Comparison of ENCODE assay signal across 10 cellular contexts in the genomic region with DNA sequence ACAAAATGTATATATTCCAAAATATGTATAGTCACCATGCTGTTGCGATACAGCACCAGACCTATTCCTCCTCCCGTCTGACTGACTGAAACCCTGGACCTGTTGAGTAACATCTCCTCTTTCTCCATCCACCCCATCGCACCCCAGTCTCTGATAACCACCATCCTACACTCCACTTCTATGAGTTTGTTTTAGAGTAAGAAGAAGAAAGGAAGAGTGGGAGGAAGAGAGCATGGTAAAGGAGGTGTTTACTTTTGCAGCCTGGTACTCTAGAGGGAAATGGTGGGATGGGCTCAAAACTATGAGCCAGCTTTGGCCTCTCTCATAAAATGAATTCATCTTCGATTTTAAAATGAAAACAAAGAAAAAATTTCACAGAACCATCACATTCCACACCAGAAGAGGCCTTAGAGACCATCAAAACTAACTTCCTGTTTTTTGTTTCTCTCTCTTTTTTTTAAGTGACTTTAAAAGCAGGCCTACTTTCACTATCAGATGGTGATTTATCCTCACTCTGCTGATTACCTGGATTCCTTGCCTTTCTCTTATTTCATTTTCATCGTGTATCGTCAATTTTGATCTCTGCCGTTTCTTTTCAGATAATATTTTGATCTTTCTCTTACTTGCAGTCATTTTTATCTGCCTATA. TPM values are rescaled to one million over a fixed set of nuclear protein-coding genes. Genes with fewer than 3 reads are reported as not detected.
DNase-seq lines count a peak whose midpoint lies in the region; ATAC-seq and TF ChIP-seq lines count a peak whose summit lies in the region.
"Had no signal": no experiment of that assay in that cellular context is flagged by ENCODE, and none has a peak within 500 bp of the region (broad histone marks: within the 10 kb centered on the region; RNA-seq: fewer than 3 reads in every experiment).

No MANE protein-coding gene starts in this region.

- H4K20me1 ChIP-seq in BLaER1 treated with 17β-estradiol and CSF1 and Interleukin-3, amounts not matched to agents 10 nM and 100 nM: no peaks in the 10 kb centered on the region

- ATAC-seq in GM19372 (IDR thresholded peaks at IDR 0.05; ENCODE audit: low read depth, unreplicated experiment) (peak; percentile 66), HG03354 (IDR thresholded peaks at IDR 0.05; ENCODE audit: poor library complexity, severe bottlenecking, unreplicated experiment) (peak; percentile 83), GM18873 (IDR thresholded peaks at IDR 0.05; ENCODE audit: low FRiP score, unreplicated experiment) (no peak)
- ATAC-seq in activated CD8-positive, alpha-beta T cell treated with anti-CD3 and anti-CD28 coated beads for 36 hours: peak; percentile 46

- H3K4me2 ChIP-seq in BLaER1 treated with 17β-estradiol and CSF1 and Interleukin-3, amounts not matched to agents 10 nM and 100 nM: peak overlapping the region in 10 of 11 experiments; percentile 2 to 51 (median 18); a peak in 15 of 22 replicates

- H3K9ac ChIP-seq in BLaER1 treated with 17β-estradiol and CSF1 and Interleukin-3, amounts not matched to agents 10 nM and 100 nM: peak overlapping the region in 2 of 11 experiments; percentile 3 to 14; a peak in 3 of 22 replicates

- CTCF ChIA-PET in activated CD8-positive, alpha-beta T cell treated with anti-CD3 and anti-CD28 coated beads for 36 hours (lab: Charles Lee): interaction anchor here (0.7 kb wide), 1 partner anchor 22 kb away, joined by 3 read pairs; no protein-coding TSS in a partner anchor

- H3K36me3 Mint-ChIP-seq in activated CD8-positive, alpha-beta T cell treated with anti-CD3 and anti-CD28 coated beads for 36 hours (ENCODE audit: low read depth): no peaks in the 10 kb centered on the region

- H3K9me3 ChIP-seq in BLaER1 treated with 17β-estradiol and CSF1 and Interleukin-3, amounts not matched to agents 10 nM and 100 nM (replicated peaks in 1 of 11): peaks cover 0 to 15% (median 0%) of the 10 kb centered on the region in 11 experiments; a peak in 10 of 22 replicates
- H3K9me3 ChIP-seq: thoracic aorta had no signal

- H3K36me3 ChIP-seq in BLaER1 treated with 17β-estradiol and CSF1 and Interleukin-3, amounts not matched to agents 10 nM and 100 nM: no peaks in the 10 kb centered on the region; a peak in 1 of 22 replicates
- H3K36me3 ChIP-seq: thoracic aorta had no signal

- H3K27me3 ChIP-seq in BLaER1 treated with 17β-estradiol and CSF1 and Interleukin-3, amounts not matched to agents 10 nM and 100 nM: no peaks in the 10 kb centered on the region

- no peaks in the 10 kb centered on the region for H3K27me3 Mint-ChIP-seq in activated CD8-positive, alpha-beta T cell treated with anti-CD3 and anti-CD28 coated beads for 36 hours

- peaks cover 5% of the 10 kb centered on the region for H3K9me3 Mint-ChIP-seq in activated CD8-positive, alpha-beta T cell treated with anti-CD3 and anti-CD28 coated beads for 36 hours

- DNase-seq in activated CD8-positive, alpha-beta T cell treated with anti-CD3 and anti-CD28 coated beads for 36 hours: no peak
- no peak for DNase-seq in stimulated activated CD8-positive, alpha-beta memory T cell treated with anti-CD3 and anti-CD28 coated beads, Interleukin-4, amount 100 ng/mL, for 48 hours
- DNase-seq in NCI-H1105 treated with DMSO at 0.1 percent for 48 hours (lab: John Stamatoyannopoulos, UW): no peak
- no peak for DNase-seq in ecto neural progenitor cell (ENCODE audit: low spot score)
- DNase-seq: amygdala had no signal

- H3K27ac Mint-ChIP-seq in activated CD8-positive, alpha-beta T cell treated with anti-CD3 and anti-CD28 coated beads for 36 hours: peak overlapping the region; percentile 75

- peaks cover 6 to 36% (median 29%) of the 10 kb centered on the region in 10 experiments; a peak in 19 of 20 replicates for H3K4me1 ChIP-seq in BLaER1 treated with 17β-estradiol and CSF1 and Interleukin-3, amounts not matched to agents 10 nM and 100 nM

- peaks cover 13% of the 10 kb centered on the region for H3K4me1 Mint-ChIP-seq in activated CD8-positive, alpha-beta T cell treated with anti-CD3 and anti-CD28 coated beads for 36 hours (ENCODE audit: low read depth)

- TF ChIP-seq CTCF in activated CD8-positive, alpha-beta T cell treated with anti-CD3 and anti-CD28 coated beads for 36 hours (IDR thresholded peaks at IDR 0.05): no peak

- no peak overlapping the region for H3K4me3 Mint-ChIP-seq in activated CD8-positive, alpha-beta T cell treated with anti-CD3 and anti-CD28 coated beads for 36 hours

- H3K27ac ChIP-seq in BLaER1 treated with 17β-estradiol and CSF1 and Interleukin-3, amounts not matched to agents 10 nM and 100 nM: peak overlapping the region in 8 of 11 experiments; percentile 20 to 56 (median 38); a peak in 13 of 22 replicates
- H3K27ac ChIP-seq: thoracic aorta had no signal

- no peak overlapping the region for H3K4me3 ChIP-seq in BLaER1 treated with 17β-estradiol and CSF1 and Interleukin-3, amounts not matched to agents 10 nM and 100 nM
- H3K4me3 ChIP-seq: thoracic aorta had no signal

- POLR2A ChIA-PET in activated CD8-positive, alpha-beta T cell treated with anti-CD3 and anti-CD28 coated beads for 36 hours (lab: Charles Lee): no interaction called here

- intact Hi-C loops in activated CD8-positive, alpha-beta T cell treated with anti-CD3 and anti-CD28 coated beads for 36 hours (cut with micrococcal nuclease): no loop called here

RNA-seq across cellular contexts. Expression of a gene that starts 16.8 kb away (rescaled TPM):
- total RNA-seq in activated CD8-positive, alpha-beta T cell treated with anti-CD3 and anti-CD28 coated beads for 36 hours: 1 to 10 TPM; 6.6 to 8.5 TPM
